8 cellular contexts compared by ENCODE assay signal in genomic region chr6:119079288-119079809, GRCh38. TPM values are rescaled to one million over a fixed set of nuclear protein-coding genes. Genes with fewer than 3 reads are reported as not detected.
DNase-seq lines count a peak whose midpoint lies in the region; ATAC-seq and TF ChIP-seq lines count a peak whose summit lies in the region.

No MANE protein-coding gene starts in this region.

- no peaks in the 10 kb centered on the region for H3K36me3 Mint-ChIP-seq in activated T-helper 17 cell treated with anti-CD3 and anti-CD28 coated beads, Interleukin-2, amount 50 U/mL, for 72 hours (ENCODE audit: low read depth)

- peaks cover 7% of the 10 kb centered on the region for H3K9me3 Mint-ChIP-seq in activated T-helper 17 cell treated with anti-CD3 and anti-CD28 coated beads, Interleukin-2, amount 50 U/mL, for 72 hours
- H3K9me3 Mint-ChIP-seq in stimulated activated naive CD8-positive, alpha-beta T cell treated with anti-CD3 and anti-CD28 coated beads, Interleukin-15, amount 100 ng/mL, for 72 hours, result peaks cover 24% of the 10 kb centered on the region in 2 donors

- H3K27ac ChIP-seq in heart right ventricle (peak overlapping the region in 7 of 10 donors; percentile 25 to 63 (median 51)), iPS-18a (ENCODE audit: low read length) (no peak overlapping the region)

- peak overlapping the region; percentile 96 for H3K4me3 Mint-ChIP-seq in activated T-helper 17 cell treated with anti-CD3 and anti-CD28 coated beads, Interleukin-2, amount 50 U/mL, for 72 hours
- peak overlapping the region; percentile 94 to 95 for H3K4me3 Mint-ChIP-seq in stimulated activated naive CD8-positive, alpha-beta T cell treated with anti-CD3 and anti-CD28 coated beads, Interleukin-15, amount 100 ng/mL, for 72 hours

- H3K27me3 ChIP-seq in heart right ventricle, result peaks cover 0 to 15% (median 0%) of the 10 kb centered on the region in 7 donors
- H3K27me3 ChIP-seq in iPS-18a (ENCODE audit: control insufficient read depth, insufficient read depth, low read length), result peaks cover 30% of the 10 kb centered on the region

- H3K36me3 ChIP-seq in heart right ventricle (no peaks in the 10 kb centered on the region), iPS-18a (ENCODE audit: control insufficient read depth, low read depth, low read length) (no peaks in the 10 kb centered on the region)

- H3K27ac Mint-ChIP-seq in activated T-helper 17 cell treated with anti-CD3 and anti-CD28 coated beads, Interleukin-2, amount 50 U/mL, for 72 hours, result peak overlapping the region; percentile 92
- peak overlapping the region in 1 of 2 donors; percentile 95 for H3K27ac Mint-ChIP-seq in stimulated activated naive CD8-positive, alpha-beta T cell treated with anti-CD3 and anti-CD28 coated beads, Interleukin-15, amount 100 ng/mL, for 72 hours

- no peaks in the 10 kb centered on the region for H3K27me3 Mint-ChIP-seq in activated T-helper 17 cell treated with anti-CD3 and anti-CD28 coated beads, Interleukin-2, amount 50 U/mL, for 72 hours
- H3K27me3 Mint-ChIP-seq in stimulated activated naive CD8-positive, alpha-beta T cell treated with anti-CD3 and anti-CD28 coated beads, Interleukin-15, amount 100 ng/mL, for 72 hours, result no peaks in the 10 kb centered on the region

- H3K9ac ChIP-seq in iPS-18a (ENCODE audit: low read length), result peak overlapping the region; percentile 57

- no peak for TF ChIP-seq CTCF in heart right ventricle (IDR thresholded peaks at IDR 0.05)

- intact Hi-C loops in heart right ventricle (cut with DNase I), result no loop called here
- intact Hi-C loops in left ventricle myocardium superior (cut with micrococcal nuclease), result no loop called here
- intact Hi-C loops in left colon (cut with DNase I, micrococcal nuclease), result no loop called here

- WGBS in heart right ventricle, 2 donors, result 23 to 28% methylated on average over 9 of the region's 9 CpGs

- no peak for DNase-seq in heart right ventricle
- no peak for DNase-seq in left ventricle myocardium superior
- DNase-seq in stimulated activated naive CD8-positive, alpha-beta T cell treated with anti-CD3 and anti-CD28 coated beads, Interleukin-15, amount 100 ng/mL, for 72 hours, result no peak
- DNase-seq in anterior cingulate cortex (lab: John Stamatoyannopoulos, UW), result no peak
- no peak for DNase-seq in left colon

- peaks cover 26% of the 10 kb centered on the region for H3K4me1 Mint-ChIP-seq in activated T-helper 17 cell treated with anti-CD3 and anti-CD28 coated beads, Interleukin-2, amount 50 U/mL, for 72 hours
- peaks cover 23% of the 10 kb centered on the region for H3K4me1 Mint-ChIP-seq in stimulated activated naive CD8-positive, alpha-beta T cell treated with anti-CD3 and anti-CD28 coated beads, Interleukin-15, amount 100 ng/mL, for 72 hours

- H3K9me3 ChIP-seq in heart right ventricle (peaks cover 0 to 15% (median 3%) of the 10 kb centered on the region in 11 donors), iPS-18a (ENCODE audit: control insufficient read depth, low read depth, low read length) (peaks cover 11% of the 10 kb centered on the region)

- ATAC-seq in heart right ventricle (no peak), left ventricle myocardium superior (no peak), HG02571 (IDR thresholded peaks at IDR 0.05; ENCODE audit: unreplicated experiment) (no peak), left colon (no peak)
- ATAC-seq in activated T-helper 17 cell treated with anti-CD3 and anti-CD28 coated beads, Interleukin-2, amount 50 U/mL, for 72 hours (replicated peaks), result no peak
- no peak for ATAC-seq in stimulated activated naive CD8-positive, alpha-beta T cell treated with anti-CD3 and anti-CD28 coated beads, Interleukin-15, amount 100 ng/mL, for 72 hours

- H3K4me1 ChIP-seq in heart right ventricle, result peaks cover 0 to 26% (median 9%) of the 10 kb centered on the region in 9 donors
- peaks cover 11% of the 10 kb centered on the region for H3K4me1 ChIP-seq in iPS-18a (ENCODE audit: control insufficient read depth, low read depth, low read length)

- H3K4me3 ChIP-seq in heart right ventricle (peak overlapping the region in 9 of 10 donors; percentile 56 to 71 (median 66)), iPS-18a (ENCODE audit: low read length) (peak overlapping the region; percentile 67)

RNA-seq across cellular contexts. Expression of gene FAM184A, which starts 0.9 kb away (rescaled TPM):
- total RNA-seq in heart right ventricle (1 to 10 TPM in 1 of 10 donors, under 1 TPM in 9; 0.16 to 1.6 (median 0.42) TPM), left ventricle myocardium superior (2.2 TPM), left colon (under 1 TPM; 0.85 to 0.95 TPM)
- 1 to 10 TPM in 1 of 2 donors, under 1 TPM in 1; 0.22 to 3.0 TPM for polyA plus RNA-seq in heart right ventricle
- total RNA-seq in activated T-helper 17 cell treated with anti-CD3 and anti-CD28 coated beads, Interleukin-2, amount 50 U/mL, for 72 hours, result 10 to 100 TPM in 1 of 2 donors, 1 to 10 TPM in 1; 9.5 to 10.6 TPM
